1 cellular context compared by ENCODE assay signal in genomic region chr5:149345147-149345891, GRCh38.
TF ChIP-seq lines count a peak whose summit lies in the region.

A gene with protein sequence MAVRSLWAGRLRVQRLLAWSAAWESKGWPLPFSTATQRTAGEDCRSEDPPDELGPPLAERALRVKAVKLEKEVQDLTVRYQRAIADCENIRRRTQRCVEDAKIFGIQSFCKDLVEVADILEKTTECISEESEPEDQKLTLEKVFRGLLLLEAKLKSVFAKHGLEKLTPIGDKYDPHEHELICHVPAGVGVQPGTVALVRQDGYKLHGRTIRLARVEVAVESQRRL (plus strand): TSS chr5:149345499. CDS start chr5:149345540, 41 bp downstream.

TF ChIP-seq in K562, 482 proteins besides CTCF, POLR2A, EP300 and RAD21 (continued from another document and continues in another):
- TF ChIP-seq, protein P1, sequence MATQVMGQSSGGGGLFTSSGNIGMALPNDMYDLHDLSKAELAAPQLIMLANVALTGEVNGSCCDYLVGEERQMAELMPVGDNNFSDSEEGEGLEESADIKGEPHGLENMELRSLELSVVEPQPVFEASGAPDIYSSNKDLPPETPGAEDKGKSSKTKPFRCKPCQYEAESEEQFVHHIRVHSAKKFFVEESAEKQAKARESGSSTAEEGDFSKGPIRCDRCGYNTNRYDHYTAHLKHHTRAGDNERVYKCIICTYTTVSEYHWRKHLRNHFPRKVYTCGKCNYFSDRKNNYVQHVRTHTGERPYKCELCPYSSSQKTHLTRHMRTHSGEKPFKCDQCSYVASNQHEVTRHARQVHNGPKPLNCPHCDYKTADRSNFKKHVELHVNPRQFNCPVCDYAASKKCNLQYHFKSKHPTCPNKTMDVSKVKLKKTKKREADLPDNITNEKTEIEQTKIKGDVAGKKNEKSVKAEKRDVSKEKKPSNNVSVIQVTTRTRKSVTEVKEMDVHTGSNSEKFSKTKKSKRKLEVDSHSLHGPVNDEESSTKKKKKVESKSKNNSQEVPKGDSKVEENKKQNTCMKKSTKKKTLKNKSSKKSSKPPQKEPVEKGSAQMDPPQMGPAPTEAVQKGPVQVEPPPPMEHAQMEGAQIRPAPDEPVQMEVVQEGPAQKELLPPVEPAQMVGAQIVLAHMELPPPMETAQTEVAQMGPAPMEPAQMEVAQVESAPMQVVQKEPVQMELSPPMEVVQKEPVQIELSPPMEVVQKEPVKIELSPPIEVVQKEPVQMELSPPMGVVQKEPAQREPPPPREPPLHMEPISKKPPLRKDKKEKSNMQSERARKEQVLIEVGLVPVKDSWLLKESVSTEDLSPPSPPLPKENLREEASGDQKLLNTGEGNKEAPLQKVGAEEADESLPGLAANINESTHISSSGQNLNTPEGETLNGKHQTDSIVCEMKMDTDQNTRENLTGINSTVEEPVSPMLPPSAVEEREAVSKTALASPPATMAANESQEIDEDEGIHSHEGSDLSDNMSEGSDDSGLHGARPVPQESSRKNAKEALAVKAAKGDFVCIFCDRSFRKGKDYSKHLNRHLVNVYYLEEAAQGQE (CRISPR knock-in tag; IDR thresholded peaks at IDR 0.05; ENCODE audit: low read depth), result peak; percentile 21; the same call in 1 of the 2 replicates
- TF ChIP-seq RNF2 (IDR thresholded peaks at IDR 0.05) (peak; percentile 78; the same call in 1 of the 2 replicates), PML (IDR thresholded peaks at IDR 0.05; ENCODE audit: low read length) (peak; percentile 87), PTRF (tag; IDR thresholded peaks at IDR 0.05) (no peak), ZNF384 (IDR thresholded peaks at IDR 0.05; ENCODE audit: low read depth, low read length) (0 out of 2 replicates have a peak, but pooled peaks have one; percentile 20), PCBP1 (IDR thresholded peaks at IDR 0.05; ENCODE audit: low read depth, low read length, poor library complexity, severe bottlenecking) (peak; percentile 53), PTBP1 (IDR thresholded peaks at IDR 0.05; ENCODE audit: low read depth, low read length) (peak; percentile 80; the same call in 1 of the 2 replicates), NCOA4 (IDR thresholded peaks at IDR 0.05; ENCODE audit: partially characterized antibody) (no peak), ZNF174 (CRISPR knock-in tag; IDR thresholded peaks at IDR 0.05) (no peak), ZC3H11A (IDR thresholded peaks at IDR 0.05; ENCODE audit: low read depth, low read length) (peak; percentile 77; the same call in 1 of the 2 replicates), CHCHD3 (CRISPR knock-in tag; IDR thresholded peaks at IDR 0.05) (no peak), MYNN (IDR thresholded peaks at IDR 0.05) (no peak), MYNN (CRISPR knock-in tag; IDR thresholded peaks at IDR 0.05) (no peak), ZNF445 (CRISPR knock-in tag; IDR thresholded peaks at IDR 0.05; ENCODE audit: low read depth) (no peak), ATF7 (IDR thresholded peaks at IDR 0.05) (peak; percentile 78; the same call in 1 of the 2 replicates), ZNF584 (CRISPR knock-in tag; IDR thresholded peaks at IDR 0.05; ENCODE audit: low read depth) (no peak; the same call in 1 of the 2 replicates), SMARCA5 (IDR thresholded peaks at IDR 0.05) (peak; percentile 98), HBP1 (CRISPR knock-in tag; IDR thresholded peaks at IDR 0.05) (peak; percentile 60; the same call in 1 of the 2 replicates), NR2C1 (IDR thresholded peaks at IDR 0.05) (peak; percentile 78; the same call in 1 of the 2 replicates), NR2C1 (tag; IDR thresholded peaks at IDR 0.05) (peak; percentile 87), CBX1 (IDR thresholded peaks at IDR 0.05; ENCODE audit: low read depth) (peak; percentile 95), ZEB2 (IDR thresholded peaks at IDR 0.05) (peak; percentile 95), THRAP3 (IDR thresholded peaks at IDR 0.05; ENCODE audit: borderline replicate concordance) (no peak), POLR2H (tag; IDR thresholded peaks at IDR 0.05; ENCODE audit: low read depth) (peak; percentile 88), ZNF431 (CRISPR knock-in tag; IDR thresholded peaks at IDR 0.05) (no peak), ZNF76 (CRISPR knock-in tag; IDR thresholded peaks at IDR 0.05; ENCODE audit: borderline replicate concordance) (no peak), TCF7L2 (IDR thresholded peaks at IDR 0.05; ENCODE audit: low read depth, low read length) (0 out of 2 replicates have a peak, but pooled peaks have one; percentile 6), RBM39 (optimal IDR thresholded peaks at IDR 0.05; ENCODE audit: low read depth, low read length) (peak; percentile 24), MED1 (CRISPR knock-in tag; IDR thresholded peaks at IDR 0.05; ENCODE audit: borderline replicate concordance) (no peak), NCOA2 (IDR thresholded peaks at IDR 0.05; ENCODE audit: partially characterized antibody in 2 of 2) (no peak), TAF7 (tag; IDR thresholded peaks at IDR 0.05) (peak; percentile 47; the same call in 1 of the 2 replicates), MAZ (CRISPR knock-in tag; conservative IDR thresholded peaks at IDR 0.05 in 1 of 2, IDR thresholded peaks at IDR 0.05 in 1 of 2) (peak in 1 of 2 experiments; percentile 76; a peak in 3 of 4 replicates), HDAC8 (tag; IDR thresholded peaks at IDR 0.05) (0 out of 2 replicates have a peak, but pooled peaks have one; percentile 14), FOSL1 (tag; conservative IDR thresholded peaks at IDR 0.05) (0 out of 2 replicates have a peak, but pooled peaks have one; percentile 36), ZNF239 (CRISPR knock-in tag; IDR thresholded peaks at IDR 0.05) (no peak), SMARCC2 (IDR thresholded peaks at IDR 0.05; ENCODE audit: low read depth) (0 out of 2 replicates have a peak, but pooled peaks have one; percentile 19), FOXO4 (CRISPR knock-in tag; IDR thresholded peaks at IDR 0.05) (no peak; the same call in 1 of the 2 replicates), BRF1 (IDR thresholded peaks at IDR 0.05; ENCODE audit: borderline replicate concordance, extremely low read depth, insufficient read length) (no peak), HEY1 (CRISPR knock-in tag; IDR thresholded peaks at IDR 0.05; ENCODE audit: borderline replicate concordance) (no peak), ZNF507 (tag; conservative IDR thresholded peaks at IDR 0.05) (no peak)
- TF ChIP-seq, protein P2, sequence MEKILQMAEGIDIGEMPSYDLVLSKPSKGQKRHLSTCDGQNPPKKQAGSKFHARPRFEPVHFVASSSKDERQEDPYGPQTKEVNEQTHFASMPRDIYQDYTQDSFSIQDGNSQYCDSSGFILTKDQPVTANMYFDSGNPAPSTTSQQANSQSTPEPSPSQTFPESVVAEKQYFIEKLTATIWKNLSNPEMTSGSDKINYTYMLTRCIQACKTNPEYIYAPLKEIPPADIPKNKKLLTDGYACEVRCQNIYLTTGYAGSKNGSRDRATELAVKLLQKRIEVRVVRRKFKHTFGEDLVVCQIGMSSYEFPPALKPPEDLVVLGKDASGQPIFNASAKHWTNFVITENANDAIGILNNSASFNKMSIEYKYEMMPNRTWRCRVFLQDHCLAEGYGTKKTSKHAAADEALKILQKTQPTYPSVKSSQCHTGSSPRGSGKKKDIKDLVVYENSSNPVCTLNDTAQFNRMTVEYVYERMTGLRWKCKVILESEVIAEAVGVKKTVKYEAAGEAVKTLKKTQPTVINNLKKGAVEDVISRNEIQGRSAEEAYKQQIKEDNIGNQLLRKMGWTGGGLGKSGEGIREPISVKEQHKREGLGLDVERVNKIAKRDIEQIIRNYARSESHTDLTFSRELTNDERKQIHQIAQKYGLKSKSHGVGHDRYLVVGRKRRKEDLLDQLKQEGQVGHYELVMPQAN (IDR thresholded peaks at IDR 0.05; ENCODE audit: borderline replicate concordance), result peak; percentile 61
- TF ChIP-seq, protein P3, sequence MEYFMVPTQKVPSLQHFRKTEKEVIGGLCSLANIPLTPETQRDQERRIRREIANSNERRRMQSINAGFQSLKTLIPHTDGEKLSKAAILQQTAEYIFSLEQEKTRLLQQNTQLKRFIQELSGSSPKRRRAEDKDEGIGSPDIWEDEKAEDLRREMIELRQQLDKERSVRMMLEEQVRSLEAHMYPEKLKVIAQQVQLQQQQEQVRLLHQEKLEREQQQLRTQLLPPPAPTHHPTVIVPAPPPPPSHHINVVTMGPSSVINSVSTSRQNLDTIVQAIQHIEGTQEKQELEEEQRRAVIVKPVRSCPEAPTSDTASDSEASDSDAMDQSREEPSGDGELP (CRISPR knock-in tag; IDR thresholded peaks at IDR 0.05; ENCODE audit: borderline replicate concordance), result peak; percentile 91
- TF ChIP-seq, protein P4, sequence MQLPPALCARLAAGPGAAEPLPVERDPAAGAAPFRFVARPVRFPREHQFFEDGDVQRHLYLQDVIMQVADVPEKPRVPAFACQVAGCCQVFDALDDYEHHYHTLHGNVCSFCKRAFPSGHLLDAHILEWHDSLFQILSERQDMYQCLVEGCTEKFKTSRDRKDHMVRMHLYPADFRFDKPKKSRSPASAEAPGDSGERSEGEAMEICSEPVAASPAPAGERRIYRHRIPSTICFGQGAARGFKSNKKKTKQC (CRISPR knock-in tag; IDR thresholded peaks at IDR 0.05), result no peak; the same call in 1 of the 2 replicates
- TF ChIP-seq, protein P5, sequence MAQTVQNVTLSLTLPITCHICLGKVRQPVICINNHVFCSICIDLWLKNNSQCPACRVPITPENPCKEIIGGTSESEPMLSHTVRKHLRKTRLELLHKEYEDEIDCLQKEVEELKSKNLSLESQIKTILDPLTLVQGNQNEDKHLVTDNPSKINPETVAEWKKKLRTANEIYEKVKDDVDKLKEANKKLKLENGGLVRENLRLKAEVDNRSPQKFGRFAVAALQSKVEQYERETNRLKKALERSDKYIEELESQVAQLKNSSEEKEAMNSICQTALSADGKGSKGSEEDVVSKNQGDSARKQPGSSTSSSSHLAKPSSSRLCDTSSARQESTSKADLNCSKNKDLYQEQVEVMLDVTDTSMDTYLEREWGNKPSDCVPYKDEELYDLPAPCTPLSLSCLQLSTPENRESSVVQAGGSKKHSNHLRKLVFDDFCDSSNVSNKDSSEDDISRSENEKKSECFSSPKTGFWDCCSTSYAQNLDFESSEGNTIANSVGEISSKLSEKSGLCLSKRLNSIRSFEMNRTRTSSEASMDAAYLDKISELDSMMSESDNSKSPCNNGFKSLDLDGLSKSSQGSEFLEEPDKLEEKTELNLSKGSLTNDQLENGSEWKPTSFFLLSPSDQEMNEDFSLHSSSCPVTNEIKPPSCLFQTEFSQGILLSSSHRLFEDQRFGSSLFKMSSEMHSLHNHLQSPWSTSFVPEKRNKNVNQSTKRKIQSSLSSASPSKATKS (CRISPR knock-in tag; IDR thresholded peaks at IDR 0.05), result peak; percentile 57; the same call in 1 of the 2 replicates
